In the genomic region with DNA sequence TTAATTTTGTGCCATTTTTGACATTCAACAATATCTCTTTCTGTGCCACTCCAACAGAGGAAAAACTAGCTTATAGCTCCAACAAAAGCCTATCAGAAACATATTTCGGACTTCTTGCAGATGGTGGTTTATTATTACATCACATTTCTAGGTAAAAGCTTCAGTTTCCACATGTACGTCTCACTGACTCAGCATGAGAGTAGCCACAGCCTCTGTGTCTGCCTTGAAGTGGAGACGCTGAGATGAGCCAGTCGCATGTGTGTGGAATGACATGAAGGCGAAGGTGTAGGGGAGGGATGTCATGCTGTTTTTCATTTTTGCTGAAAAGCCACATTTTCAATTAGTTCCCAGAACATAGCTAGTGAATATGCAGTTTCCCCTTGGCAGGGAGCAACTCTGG, we compare ENCODE assay signal across 8 cellular contexts.
"Had no signal": no experiment of that assay in that cellular context is flagged by ENCODE, and none has a peak within 500 bp of the region (broad histone marks: within the 10 kb centered on the region; RNA-seq: fewer than 3 reads in every experiment).

No MANE protein-coding gene starts in this region.

- H3K9me3 ChIP-seq: thyroid gland, uterus had no signal

- DNase-seq: activated T-cell treated with anti-CD3 and anti-CD28 coated beads, Interleukin-2, amount 50 U/mL, for 4 hours; central memory CD4-positive, alpha-beta T cell; cortex of kidney; effector CD8-positive, alpha-beta T cell; T-helper 17 cell; thyroid gland; uterus had no signal

- H3K27ac Mint-ChIP-seq: T-helper 17 cell had no signal

- H3K27ac ChIP-seq: skin epidermis, thyroid gland, uterus had no signal

- H3K4me1 ChIP-seq: uterus had no signal

- H3K9me3 Mint-ChIP-seq: activated T-cell treated with anti-CD3 and anti-CD28 coated beads, Interleukin-2, amount 50 U/mL, for 4 hours had no signal

- H3K4me3 Mint-ChIP-seq: activated T-cell treated with anti-CD3 and anti-CD28 coated beads, Interleukin-2, amount 50 U/mL, for 4 hours; T-helper 17 cell had no signal

- H3K4me3 ChIP-seq: skin epidermis, thyroid gland, uterus had no signal

- ATAC-seq: activated T-cell treated with anti-CD3 and anti-CD28 coated beads, Interleukin-2, amount 50 U/mL, for 4 hours; T-helper 17 cell had no signal

- H3K27me3 ChIP-seq: thyroid gland, uterus had no signal

- H3K4me1 Mint-ChIP-seq: T-helper 17 cell had no signal

- H3K36me3 ChIP-seq: thyroid gland, uterus had no signal
